Comparison of ENCODE assay signal across 8 cellular contexts in genomic region chr14:35332517-35333346, GRCh38. TPM values are rescaled to one million over a fixed set of nuclear protein-coding genes. Genes with fewer than 3 reads are reported as not detected.
DNase-seq lines count a peak whose midpoint lies in the region; ATAC-seq lines count a peak whose summit lies in the region.

No MANE protein-coding gene starts in this region.

- H3K4me3 ChIP-seq in CD4-positive, alpha-beta memory T cell (ENCODE audit: low read length in 2 of 2), result no peak overlapping the region

- POLR2A ChIA-PET in CD4-positive, alpha-beta memory T cell (lab: Charles Lee; ENCODE audit: partially characterized antibody), result interaction anchor here (0.9 to 3.0 kb wide), 6 partner anchors 10 to 72 kb away, joined by 3 to 23 read pairs (median 4); partner anchors contain the start of genes NFKBIA and PSMA6

- CTCF ChIA-PET in CD4-positive, alpha-beta memory T cell (lab: Charles Lee; ENCODE audit: partially characterized antibody), result interaction anchor here (1.1 to 1.8 kb wide), 9 partner anchors 10 to 83 kb away, joined by 3 to 8 read pairs (median 4); partner anchors contain the start of gene NFKBIA

- H3K9me3 ChIP-seq in CD4-positive, alpha-beta memory T cell (ENCODE audit: control insufficient read depth in 1 of 2, low read length in 2 of 2), result no peaks in the 10 kb centered on the region

- H3K27me3 ChIP-seq in CD4-positive, alpha-beta memory T cell (ENCODE audit: insufficient read depth, low read length), result no peaks in the 10 kb centered on the region

- H3K4me1 ChIP-seq in CD4-positive, alpha-beta memory T cell (ENCODE audit: insufficient read depth, low read length), result peaks cover 21% of the 10 kb centered on the region

- H3K27ac Mint-ChIP-seq in CD4-positive, alpha-beta memory T cell, result peak overlapping the region; percentile 81 to 97 (median 92)

- H3K9me3 Mint-ChIP-seq in CD4-positive, alpha-beta memory T cell, result no peaks in the 10 kb centered on the region

- H3K4me1 Mint-ChIP-seq in CD4-positive, alpha-beta memory T cell, result peaks cover 17 to 31% (median 25%) of the 10 kb centered on the region in 4 donors

- no peaks in the 10 kb centered on the region for H3K36me3 Mint-ChIP-seq in CD4-positive, alpha-beta memory T cell

- intact Hi-C loops in CD4-positive, alpha-beta memory T cell (cut with micrococcal nuclease), result loop anchor here (5.0 kb wide), 1 partner anchor 70 kb away; the partner anchor contains the start of gene NFKBIA

- H3K27me3 Mint-ChIP-seq in CD4-positive, alpha-beta memory T cell, result no peaks in the 10 kb centered on the region

- ATAC-seq in GM21786 (IDR thresholded peaks at IDR 0.05; ENCODE audit: unreplicated experiment), result no peak

- DNase-seq in CD4-positive, alpha-beta memory T cell, result peak in 4 of 5 donors; percentile 28 to 37 (median 36)
- DNase-seq in HK-2 (ENCODE audit: unreplicated experiment), result peak; percentile 33
- peak; percentile 21 to 27 for DNase-seq in activated CD4-positive, alpha-beta T cell treated with anti-CD3 and anti-CD28 coated beads, Interleukin-2, amount 50 U/mL, for 4 hours
- peak; percentile 31 for DNase-seq in fibroblast of gingiva (ENCODE audit: low read depth)
- DNase-seq in stimulated activated CD4-positive, alpha-beta T cell treated with anti-CD3 and anti-CD28 coated beads, Interleukin-15, amount 100 ng/mL, for 48 hours (ENCODE audit: low read depth in 2 of 2), result peak; percentile 45 to 63
- no peak for DNase-seq in 8988T
- no peak for DNase-seq in anterior cingulate cortex (lab: John Stamatoyannopoulos, UW)

- H3K4me3 Mint-ChIP-seq in CD4-positive, alpha-beta memory T cell, result peak overlapping the region in 7 of 8 donors; percentile 43 to 81 (median 55)

- H3K36me3 ChIP-seq in CD4-positive, alpha-beta memory T cell (ENCODE audit: insufficient read depth, low read length), result no peaks in the 10 kb centered on the region

- peak overlapping the region; percentile 34 for H3K27ac ChIP-seq in CD4-positive, alpha-beta memory T cell (ENCODE audit: low read depth, low read length)

RNA-seq across cellular contexts. Expression of gene PSMA6, which starts 40.5 kb away (rescaled TPM):
- total RNA-seq in CD4-positive, alpha-beta memory T cell, result 10 to 100 TPM; 84.6 to 86.2 TPM
- 100 to 1,000 TPM; 329 to 413 TPM for polyA plus RNA-seq in CD4-positive, alpha-beta memory T cell

Comparison
In these comparisons a context has a peak if more than half of its experiments do, and no peak if none do; other contexts are left out.
1. DNase-seq: peak in CD4-positive, alpha-beta memory T cell (4 of 5), HK-2 (single experiment), activated CD4-positive, alpha-beta T cell treated with anti-CD3 and anti-CD28 coated beads, Interleukin-2, amount 50 U/mL, for 4 hours (2 of 2), fibroblast of gingiva (single experiment) and stimulated activated CD4-positive, alpha-beta T cell treated with anti-CD3 and anti-CD28 coated beads, Interleukin-15, amount 100 ng/mL, for 48 hours (2 of 2); none in 8988T (single experiment) and anterior cingulate cortex (0 of 58).